30 cellular contexts compared by ENCODE assay signal in the genomic region with DNA sequence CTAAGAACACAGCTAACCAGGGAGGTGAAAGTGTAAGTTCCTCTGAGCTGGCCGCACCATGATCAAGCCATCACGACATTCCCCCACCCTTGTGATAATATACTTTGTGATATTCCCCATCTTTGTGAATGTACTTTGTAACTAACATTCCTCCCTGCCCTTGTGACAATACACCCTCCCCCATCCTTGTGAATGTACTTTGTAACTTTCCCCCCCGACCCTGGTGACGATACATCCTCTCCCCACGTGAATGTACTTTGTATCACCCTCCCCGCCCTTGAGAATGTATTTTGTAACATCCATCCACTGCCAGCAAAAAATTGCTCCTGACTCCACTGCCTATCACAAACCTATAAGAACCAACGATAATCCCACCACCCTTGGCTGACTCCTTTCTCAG. TPM values are rescaled to one million over a fixed set of nuclear protein-coding genes. Genes with fewer than 3 reads are reported as not detected.
"Had no signal": no experiment of that assay in that cellular context is flagged by ENCODE, and none has a peak within 500 bp of the region (broad histone marks: within the 10 kb centered on the region; RNA-seq: fewer than 3 reads in every experiment).

No MANE protein-coding gene starts in this region.

- H3K9me3 ChIP-seq: stomach, suprapubic skin, thoracic aorta, thyroid gland, tibial artery, tibial nerve, transverse colon, upper lobe of left lung, upper lobe of right lung, uterus, vagina had no signal

- H3K4me3 ChIP-seq: stomach, suprapubic skin, thoracic aorta, thyroid gland, tibial artery, tibial nerve, transverse colon, upper lobe of left lung, upper lobe of right lung, uterus, vagina had no signal

- H3K27me3 ChIP-seq: stomach, suprapubic skin, thyroid gland, tibial artery, tibial nerve, transverse colon, upper lobe of left lung, upper lobe of right lung, uterus, vagina had no signal

- H3K4me1 ChIP-seq: stomach, suprapubic skin, thyroid gland, tibial artery, tibial nerve, transverse colon, upper lobe of left lung, upper lobe of right lung, uterus, vagina had no signal

- DNase-seq: stimulated activated CD4-positive, alpha-beta T cell treated with anti-CD3 and anti-CD28 coated beads, Interleukin-2, amount 100 ng/mL, for 48 hours; stimulated activated CD4-positive, alpha-beta T cell treated with anti-CD3 and anti-CD28 coated beads, Interleukin-4, amount 100 ng/mL, for 1 hour; stimulated activated CD4-positive, alpha-beta T cell treated with anti-CD3 and anti-CD28 coated beads, Interleukin-4, amount 100 ng/mL, for 24 hours; stimulated activated CD4-positive, alpha-beta T cell treated with anti-CD3 and anti-CD28 coated beads, Interleukin-4, amount 100 ng/mL, for 4 hours; stimulated activated CD8-positive, alpha-beta memory T cell treated with anti-CD3 and anti-CD28 coated beads, Interleukin-4, amount 100 ng/mL, for 48 hours; stimulated activated naive B cell treated with anti-CD40 and anti-IgM and Interleukin-4, amounts not matched to agents 10 μg/mL and 1 μg/mL and 100 μg/mL, for 72 hours; stimulated activated naive CD4-positive, alpha-beta T cell; stimulated activated naive CD4-positive, alpha-beta T cell treated with Interleukin-2 at 50 U/mL for 16 hours; stimulated activated naive CD8-positive, alpha-beta T cell treated with anti-CD3 and anti-CD28 coated beads, Interleukin-15, amount 100 ng/mL, for 72 hours; stimulated activated naive CD8-positive, alpha-beta T cell treated with anti-CD3 and anti-CD28 coated beads, Interleukin-15, Interleukin-2, amounts not matched to agents 100 U/mL and 50 U/mL, for 24 hours; stomach; substantia nigra; thyroid gland; tibial artery; transverse colon; trophoblast cell; upper lobe of left lung; upper lobe of right lung; uterus had no signal

- H3K36me3 ChIP-seq: stomach, suprapubic skin, thoracic aorta, thyroid gland, tibial artery, tibial nerve, transverse colon, upper lobe of left lung, upper lobe of right lung, uterus, vagina had no signal

- H3K27ac ChIP-seq: stomach, suprapubic skin, thoracic aorta, thyroid gland, tibial artery, tibial nerve, transverse colon, upper lobe of left lung, upper lobe of right lung, uterus, vagina had no signal

- ATAC-seq: stimulated activated effector memory CD8-positive, alpha-beta T cell treated with anti-CD3 and anti-CD28 coated beads, Interleukin-12 subunit alpha, Interleukin-12 subunit beta, amount 100 ng/mL, for 72 hours; stimulated activated memory B cell treated with anti-CD40 and anti-IgM and Interleukin-4, amounts not matched to agents 10 μg/mL and 1 μg/mL and 100 μg/mL, for 72 hours; stimulated activated naive B cell treated with anti-CD40 and anti-IgM and Interleukin-4, amounts not matched to agents 10 μg/mL and 1 μg/mL and 100 μg/mL, for 72 hours; stimulated activated naive CD8-positive, alpha-beta T cell treated with anti-CD3 and anti-CD28 coated beads, Interleukin-15, amount 100 ng/mL, for 72 hours; stimulated activated naive CD8-positive, alpha-beta T cell treated with anti-CD3 and anti-CD28 coated beads, Interleukin-15, Interleukin-2, amounts not matched to agents 100 U/mL and 50 U/mL, for 24 hours; upper lobe of right lung had no signal

RNA-seq across cellular contexts. Expression of a gene that starts 20.2 kb away (rescaled TPM):
- total RNA-seq: stomach, suprapubic skin, temporal lobe, thoracic aorta, thyroid gland, tibial nerve, transverse colon, upper lobe of left lung, upper lobe of right lung, ureter, urinary bladder, uterus, vagina had no signal
- polyA plus RNA-seq: stomach, thymus, urinary bladder had no signal

RNA-seq across cellular contexts. Expression of a gene that starts 38.5 kb away (rescaled TPM):
- total RNA-seq: stomach, subcutaneous adipose tissue, suprapubic skin, temporal lobe, thoracic aorta, thyroid gland, tibial nerve, transverse colon, upper lobe of left lung, upper lobe of right lung, ureter, urinary bladder, uterus, vagina had no signal
- polyA plus RNA-seq: stomach, thymus, urinary bladder had no signal
